8 cellular contexts compared by ENCODE assay signal in the genomic region with DNA sequence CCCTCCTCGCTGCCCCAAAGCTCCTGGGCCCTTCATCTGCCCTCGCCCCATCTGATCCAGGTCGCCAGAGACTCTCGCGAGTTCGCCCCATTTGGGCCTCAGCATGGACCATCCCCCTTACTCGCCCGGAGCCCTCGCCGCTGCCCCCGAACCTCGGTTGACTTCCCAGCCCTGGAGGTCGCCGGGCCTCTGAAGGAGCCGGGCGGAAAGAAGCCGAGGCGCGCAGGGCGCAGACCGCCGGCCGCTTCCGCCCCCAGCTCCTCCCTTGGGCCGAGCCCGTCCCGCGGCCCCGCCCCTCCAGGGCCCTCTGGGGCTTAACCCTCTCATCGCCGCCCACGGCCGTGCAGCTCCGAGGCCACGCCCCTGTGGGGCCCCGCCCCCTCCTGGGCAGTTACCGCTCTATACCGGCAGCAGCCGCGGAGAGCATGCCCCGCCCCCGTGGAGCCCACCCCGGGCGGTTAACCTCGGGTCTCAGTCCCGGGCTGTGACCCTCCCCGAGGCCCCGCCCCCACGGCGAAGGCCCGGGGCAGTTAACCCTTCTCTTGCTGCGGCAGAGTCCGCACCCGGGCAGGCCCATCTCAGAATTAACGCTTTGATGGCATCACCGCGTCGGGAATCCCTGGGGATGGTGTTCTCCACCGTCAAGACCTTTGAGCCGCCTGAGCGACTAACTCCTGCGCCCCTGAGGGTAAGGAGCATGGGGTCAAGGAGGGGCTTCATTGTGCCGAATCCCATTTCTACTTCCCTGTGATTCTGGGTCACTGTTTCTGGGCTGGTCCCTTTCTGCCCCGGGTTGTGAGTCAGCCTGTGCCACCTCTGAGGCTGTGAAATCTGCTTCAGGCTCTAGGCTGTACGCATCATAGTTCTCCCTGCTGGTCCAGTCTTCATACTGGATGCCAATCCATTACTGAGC. TPM values are rescaled to one million over a fixed set of nuclear protein-coding genes. Genes with fewer than 3 reads are reported as not detected.
DNase-seq lines count a peak whose midpoint lies in the region; ATAC-seq lines count a peak whose summit lies in the region.

TSS of gene SPSB2 (minus strand) at position 210 of the 913 bp plus-strand sequence. CDS start 402 bp downstream, outside the sequence.

- H2BK15ac ChIP-seq in mesenchymal stem cell (ENCODE audit: low read depth, poor library complexity, severe bottlenecking) = peak within 1 kb of the TSS; percentile 53

- H3K4me3 ChIP-seq in HUES48 (ENCODE audit: low read depth, low read length) = peak within 1 kb of the TSS; percentile 96
- peak within 1 kb of the TSS; percentile 86 to 89 for H3K4me3 ChIP-seq in mesenchymal stem cell (ENCODE audit: insufficient read depth in 1 of 2, low read depth in 1 of 2, low read length in 2 of 2)

- no peaks in the 10 kb centered on the region for H3K27me3 Mint-ChIP-seq in effector memory CD8-positive, alpha-beta T cell

- H2BK12ac ChIP-seq in mesenchymal stem cell (ENCODE audit: low read length in 2 of 2) = peak within 1 kb of the TSS in 1 of 2 experiments; percentile 87

- H3K27ac Mint-ChIP-seq in effector memory CD8-positive, alpha-beta T cell = peak within 1 kb of the TSS; percentile 92 to 95

- peaks cover 41 to 44% of the 10 kb centered on the region in 2 donors for H3K4me1 Mint-ChIP-seq in effector memory CD8-positive, alpha-beta T cell (ENCODE audit: low read depth in 2 of 2)

- H3K9me3 ChIP-seq in HUES48 (ENCODE audit: control insufficient read depth, insufficient read depth, low read length) (no peaks in the 10 kb centered on the region), mesenchymal stem cell (ENCODE audit: control insufficient read depth, low read length) (no peaks in the 10 kb centered on the region)

- peak within 1 kb of the TSS; percentile 9 to 81 for H3K4ac ChIP-seq in mesenchymal stem cell (ENCODE audit: low read depth in 1 of 2, low read length in 2 of 2)

- H3K23ac ChIP-seq in mesenchymal stem cell (ENCODE audit: low read length in 2 of 2) = peak within 1 kb of the TSS in 1 of 2 experiments; percentile 98

- H4K91ac ChIP-seq in mesenchymal stem cell (ENCODE audit: low read length) = peak within 1 kb of the TSS; percentile 80

- ATAC-seq in GM21390 (IDR thresholded peaks at IDR 0.05; ENCODE audit: unreplicated experiment) = peak; percentile 78
- ATAC-seq in effector memory CD8-positive, alpha-beta T cell (replicated peaks) = peak; percentile 84

- peak within 1 kb of the TSS; percentile 62 to 93 for H3K14ac ChIP-seq in mesenchymal stem cell (ENCODE audit: low read length in 2 of 2)

- H3K36me3 ChIP-seq in HUES48 (ENCODE audit: control insufficient read depth, insufficient read depth, low read length) (peaks cover 30% of the 10 kb centered on the region), mesenchymal stem cell (ENCODE audit: control insufficient read depth in 1 of 2, insufficient read depth in 2 of 2, low read depth in 1 of 2, low read length in 2 of 2) (peaks cover 27 to 44% of the 10 kb centered on the region in 2 experiments)

- peak within 1 kb of the TSS; percentile 72 for H3K9ac ChIP-seq in HUES48 (ENCODE audit: low read depth, low read length)
- H3K9ac ChIP-seq in mesenchymal stem cell (ENCODE audit: low read length) = peak within 1 kb of the TSS; percentile 97

- peak within 1 kb of the TSS; percentile 91 for H3K4me2 ChIP-seq in mesenchymal stem cell (ENCODE audit: low read length, poor library complexity, severe bottlenecking)

- peak within 1 kb of the TSS; percentile 67 to 94 for H3K18ac ChIP-seq in mesenchymal stem cell (ENCODE audit: low read depth in 1 of 2, low read length in 2 of 2)

- peaks cover 31% of the 10 kb centered on the region for H3K4me1 ChIP-seq in HUES48 (ENCODE audit: control insufficient read depth, insufficient read depth, low read length)
- peaks cover 20% of the 10 kb centered on the region for H3K4me1 ChIP-seq in mesenchymal stem cell (ENCODE audit: control insufficient read depth, insufficient read depth, low read depth, low read length)

- H2BK5ac ChIP-seq in mesenchymal stem cell (ENCODE audit: low read depth, low read length, poor library complexity, severe bottlenecking) = peak within 1 kb of the TSS; percentile 22

- no peaks in the 10 kb centered on the region for H3K9me3 Mint-ChIP-seq in effector memory CD8-positive, alpha-beta T cell

- under 1% methylated on average over 63 of the region's 65 CpGs for WGBS in mesenchymal stem cell

- H3K27me3 ChIP-seq in HUES48 (ENCODE audit: control insufficient read depth, insufficient read depth, low read length) (no peaks in the 10 kb centered on the region), mesenchymal stem cell (ENCODE audit: control insufficient read depth in 1 of 2, insufficient read depth in 1 of 2, low read length in 2 of 2) (no peaks in the 10 kb centered on the region)

- peaks cover 37% of the 10 kb centered on the region for H3K36me3 Mint-ChIP-seq in effector memory CD8-positive, alpha-beta T cell (ENCODE audit: insufficient read depth)

- H2AK5ac ChIP-seq in mesenchymal stem cell (ENCODE audit: low read length, severe bottlenecking) = peak within 1 kb of the TSS; percentile 51

- peaks cover 7% of the 10 kb centered on the region for H3K79me1 ChIP-seq in mesenchymal stem cell (replicated peaks; ENCODE audit: low read length, poor library complexity, severe bottlenecking)

- DNase-seq in COR-L47 (lab: John Stamatoyannopoulos, UW) (peak; percentile 80), NOMO-1 treated with dmso at 0.1 percent for 144 hours (lab: John Stamatoyannopoulos, UW; ENCODE audit: unreplicated experiment) (peak; percentile 93), mesenchymal stem cell (peak; percentile 96)
- DNase-seq in activated CD8-positive, alpha-beta memory T cell treated with anti-CD3 and anti-CD28 coated beads for 48 hours (ENCODE audit: low read depth in 2 of 3, low spot score in 2 of 3) = peak; percentile 94 to 100 (median 98)
- peak; percentile 99 to 100 (median 100) for DNase-seq in effector memory CD8-positive, alpha-beta T cell
- DNase-seq in stimulated activated CD8-positive, alpha-beta memory T cell treated with anti-CD3 and anti-CD28 coated beads, Interleukin-12 subunit alpha, Interleukin-12 subunit beta, amount 100 ng/mL, for 24 hours (ENCODE audit: extremely low read depth) = peak; percentile 99

- peak within 1 kb of the TSS; percentile 42 for H2BK120ac ChIP-seq in mesenchymal stem cell (ENCODE audit: low read depth, low read length)

- peak within 1 kb of the TSS; percentile 73 for H2AFZ ChIP-seq in mesenchymal stem cell (ENCODE audit: low read depth, low read length)

- peak within 1 kb of the TSS; percentile 28 for H4K8ac ChIP-seq in mesenchymal stem cell (ENCODE audit: low read length)

- peak within 1 kb of the TSS; percentile 94 to 95 for H3K4me3 Mint-ChIP-seq in effector memory CD8-positive, alpha-beta T cell

- H3K27ac ChIP-seq in HUES48 (ENCODE audit: low read depth, low read length) = peak within 1 kb of the TSS; percentile 85
- peak within 1 kb of the TSS; percentile 90 for H3K27ac ChIP-seq in mesenchymal stem cell (ENCODE audit: low read length, poor library complexity, severe bottlenecking)

RNA-seq across cellular contexts. Expression of gene SPSB2, which starts in this region (rescaled TPM):
- 6.3 TPM for polyA plus RNA-seq in mesenchymal stem cell (2013, experiment 1 of 2)
- polyA plus RNA-seq in mesenchymal stem cell (2013, experiment 2 of 2) = 6.7 TPM

Comparison
In these comparisons a context has a peak if more than half of its experiments do, and no peak if none do; other contexts are left out.
1. Peak in every context shown above with its lines: DNase-seq, ATAC-seq, H3K4me3 ChIP-seq and H3K27ac ChIP-seq.